ENCODE assay signal across 19 cellular contexts in the genomic region with DNA sequence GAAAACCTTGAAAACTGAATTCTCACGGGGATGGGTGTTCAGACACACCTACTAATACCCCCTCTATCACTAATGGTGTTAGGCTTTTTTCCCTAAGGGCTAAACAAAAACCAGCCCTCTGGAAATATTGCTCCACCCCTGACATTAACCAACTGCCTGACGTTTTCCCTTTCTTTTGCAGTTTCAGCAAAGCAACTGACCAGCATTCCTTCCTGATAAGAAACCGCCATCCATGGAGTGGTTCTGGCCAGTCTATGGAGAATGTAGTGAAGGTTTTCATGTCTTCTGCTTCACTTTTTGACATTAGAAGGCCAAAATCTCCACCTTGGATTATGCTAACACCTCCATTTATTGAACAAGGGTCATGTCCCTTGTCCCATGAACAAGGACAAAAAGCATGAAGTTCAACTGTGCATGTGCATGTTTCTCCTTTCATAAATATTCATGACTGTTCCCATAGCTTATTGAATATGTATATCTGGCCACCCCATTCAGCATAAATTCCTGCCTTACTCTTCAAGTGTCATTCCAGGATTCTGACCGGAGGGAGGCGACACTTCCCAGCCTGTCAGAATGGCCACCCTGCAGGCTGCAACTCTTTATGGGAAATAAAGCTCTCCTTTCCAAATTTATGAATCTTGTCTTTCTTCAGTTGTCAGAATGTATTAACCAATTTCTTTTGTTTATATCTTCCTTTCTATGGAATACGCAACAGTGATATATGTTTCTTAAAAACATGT.
DNase-seq lines count a peak whose midpoint lies in the region; ATAC-seq, FAIRE-seq and TF ChIP-seq lines count a peak whose summit lies in the region.
"Had no signal": no experiment of that assay in that cellular context is flagged by ENCODE, and none has a peak within 500 bp of the region (broad histone marks: within the 10 kb centered on the region; RNA-seq: fewer than 3 reads in every experiment).

No MANE protein-coding gene starts in this region.

- no peak overlapping the region for H3K56ac ChIP-seq in H1 (replicated peaks; ENCODE audit: insufficient read length, low read depth, low read length)

- no peak overlapping the region for H3K4me3 ChIP-seq in HCT116 (replicated peaks in 1 of 2; ENCODE audit: low read depth in 1 of 2, low read length in 2 of 2)
- H3K4me3 ChIP-seq in PC-3 (ENCODE audit: low read length), result no peak overlapping the region
- no peak overlapping the region for H3K4me3 ChIP-seq in H1 (ENCODE audit: extremely low read depth in 1 of 4, insufficient read depth in 2 of 4, low read depth in 3 of 4, low read length in 4 of 4)
- H3K4me3 ChIP-seq: SK-N-MC had no signal

- H2BK5ac ChIP-seq in H1 (ENCODE audit: low read depth, low read length), result no peak overlapping the region

- CTCF ChIA-PET in HCT116 (lab: Charles Lee) (no interaction called here), PC-3 (lab: Charles Lee) (no interaction called here), H1 (lab: Charles Lee; ENCODE audit: partially characterized antibody) (interaction anchor here (0.7 to 1.7 kb wide), 6 partner anchors 10 to 222 kb away, joined by 3 to 4 read pairs (median 3); no protein-coding TSS in a partner anchor)

- intact Hi-C loops in HCT116 (cut with micrococcal nuclease) (no loop called here), PC-3 (cut with micrococcal nuclease) (loop anchor here (10.0 kb wide), 1 partner anchor 221 kb away; no protein-coding TSS in a partner anchor)
- intact Hi-C loops in activated T-helper 1 cell treated with anti-CD3 and anti-CD28 coated beads, Interleukin-12 subunit alpha, Interleukin-12 subunit beta, Interleukin-2, Interleukin-4 antibody, amounts not matched to agents 30 ng/mL and 10 ng/mL and 1 ng/mL, durations not matched to agents 14 hours and 24 hours and 36 hours (cut with micrococcal nuclease), result no loop called here

- TF ChIP-seq EP300 in H1 (IDR thresholded peaks at IDR 0.05; ENCODE audit: borderline replicate concordance in 1 of 2, low read depth in 2 of 2, low read length in 2 of 2), result no peak

- H2AK5ac ChIP-seq in H1 (ENCODE audit: low read depth, low read length), result no peak overlapping the region

- no peaks in the 10 kb centered on the region for H3K9me3 Mint-ChIP-seq in activated T-cell treated with anti-CD3 and anti-CD28 coated beads, Interleukin-2, amount 50 U/mL, for 24 hours
- H3K9me3 Mint-ChIP-seq in activated T-helper 1 cell treated with anti-CD3 and anti-CD28 coated beads, Interleukin-12 subunit alpha, Interleukin-12 subunit beta, Interleukin-2, Interleukin-4 antibody, amounts not matched to agents 30 ng/mL and 10 ng/mL and 1 ng/mL, durations not matched to agents 14 hours and 24 hours and 36 hours, result no peaks in the 10 kb centered on the region
- H3K9me3 Mint-ChIP-seq: HFFc6 had no signal

- ATAC-seq in HCT116, result no peak
- ATAC-seq in PC-3, result no peak
- ATAC-seq: Panc1 had no signal

- no peak overlapping the region for H2BK20ac ChIP-seq in H1 (ENCODE audit: low read length)

- BruUV-seq in HCT116 (replicated peaks; lab: Mats Ljungman, UMichigan) (no TSS peak), PC-3 (replicated peaks; lab: Mats Ljungman, UMichigan) (no TSS peak)

- H3K23me2 ChIP-seq in H1 (ENCODE audit: low read depth, low read length), result no peaks in the 10 kb centered on the region

- H3K4ac ChIP-seq in H1 (replicated peaks; ENCODE audit: insufficient read length, low read depth, low read length), result no peak overlapping the region

- no peak overlapping the region for H3K27ac Mint-ChIP-seq in activated T-cell treated with anti-CD3 and anti-CD28 coated beads, Interleukin-2, amount 50 U/mL, for 24 hours
- no peak overlapping the region for H3K27ac Mint-ChIP-seq in activated T-helper 1 cell treated with anti-CD3 and anti-CD28 coated beads, Interleukin-12 subunit alpha, Interleukin-12 subunit beta, Interleukin-2, Interleukin-4 antibody, amounts not matched to agents 30 ng/mL and 10 ng/mL and 1 ng/mL, durations not matched to agents 14 hours and 24 hours and 36 hours
- H3K27ac Mint-ChIP-seq: HFFc6 had no signal

- H3K27me3 Mint-ChIP-seq in activated T-cell treated with anti-CD3 and anti-CD28 coated beads, Interleukin-2, amount 50 U/mL, for 24 hours, result no peaks in the 10 kb centered on the region
- H3K27me3 Mint-ChIP-seq in activated T-helper 1 cell treated with anti-CD3 and anti-CD28 coated beads, Interleukin-12 subunit alpha, Interleukin-12 subunit beta, Interleukin-2, Interleukin-4 antibody, amounts not matched to agents 30 ng/mL and 10 ng/mL and 1 ng/mL, durations not matched to agents 14 hours and 24 hours and 36 hours (ENCODE audit: insufficient read depth), result peaks cover 5% of the 10 kb centered on the region

- WGBS in H1 (ENCODE audit: extremely low coverage in 1 of 2, insufficient coverage in 1 of 2, insufficient read length in 1 of 2, insufficient replicate concordance in 2 of 2, low coverage in 1 of 2, low lambda C conversion rate in 2 of 2, missing lambda C conversion rate in 1 of 2), 2 experiments, result 91% methylated on average over 6 of the region's 6 CpGs; no CpG with 5 or more reads in 1 of the 2 experiments

- H4K5ac ChIP-seq in H1 (ENCODE audit: insufficient read length, low read depth, low read length), result no peak overlapping the region

- H2BK12ac ChIP-seq in H1 (ENCODE audit: low read depth, low read length), result no peak overlapping the region

- no peaks in the 10 kb centered on the region for H3K9me2 ChIP-seq in HCT116 (ENCODE audit: insufficient read depth)
- H3K9me2 ChIP-seq in PC-3 (replicated peaks; ENCODE audit: low read length), result no peaks in the 10 kb centered on the region

- H3F3A ChIP-seq in PC-3 (ENCODE audit: low read length, unreplicated experiment), result no peaks in the 10 kb centered on the region

- no peaks in the 10 kb centered on the region for H3K27me3 ChIP-seq in HCT116 (ENCODE audit: insufficient read depth, low read length)
- H3K27me3 ChIP-seq in PC-3 (ENCODE audit: low read length), result peaks cover 25% of the 10 kb centered on the region; the same call in 1 of the 2 replicates
- no peaks in the 10 kb centered on the region for H3K27me3 ChIP-seq in H1 (replicated peaks in 1 of 4; ENCODE audit: control insufficient read depth in 3 of 4, extremely low read depth in 1 of 4, insufficient read depth in 3 of 4, low read length in 3 of 4)

- no peak overlapping the region for H2AFZ ChIP-seq in HCT116 (ENCODE audit: low read depth, low read length, poor library complexity, severe bottlenecking)
- no peak overlapping the region for H2AFZ ChIP-seq in PC-3 (ENCODE audit: low read length)
- no peak overlapping the region for H2AFZ ChIP-seq in H1 (ENCODE audit: low read length)

- TF ChIP-seq CTCF in HCT116 (IDR thresholded peaks at IDR 0.05 in 2 of 3, conservative IDR thresholded peaks at IDR 0.05 in 1 of 3; ENCODE audit: borderline replicate concordance in 1 of 3, insufficient read depth in 1 of 3, low read depth in 2 of 3, low read length in 2 of 3), result no peak
- peak; percentile 47; the same call in 1 of the 2 replicates for TF ChIP-seq CTCF in PC-3 (conservative IDR thresholded peaks at IDR 0.05; ENCODE audit: low read depth, low read length)
- peak in 2 of 3 experiments; percentile 17 to 18; a peak in 2 of 4 replicates for TF ChIP-seq CTCF in H1 (IDR thresholded peaks at IDR 0.05; ENCODE audit: control extremely low read depth in 1 of 3, insufficient read depth in 1 of 3, low read depth in 1 of 3, low read length in 3 of 3)

- H2BK120ac ChIP-seq in H1 (replicated peaks; ENCODE audit: low read depth, low read length), result no peak overlapping the region

- POLR2A ChIA-PET in HCT116 (lab: Charles Lee) (no interaction called here), PC-3 (lab: Charles Lee; ENCODE audit: unreplicated experiment) (no interaction called here), H1 (lab: Charles Lee; ENCODE audit: partially characterized antibody) (no interaction called here)

- RAD21 ChIA-PET in HCT116 (lab: Charles Lee; ENCODE audit: low non-redundant PET in 1 of 2, low total read pairs in 2 of 2, uncharacterized antibody in 2 of 2, unreplicated experiment in 2 of 2), result no interaction called here

- H3K4me1 ChIP-seq in HCT116 (ENCODE audit: control insufficient read depth in 1 of 2, insufficient read depth in 2 of 2, low read length in 2 of 2) (no peaks in the 10 kb centered on the region), PC-3 (ENCODE audit: insufficient read depth, low read length) (no peaks in the 10 kb centered on the region), H1 (replicated peaks in 1 of 4; ENCODE audit: control insufficient read depth in 3 of 4, insufficient read depth in 4 of 4, low read length in 3 of 4) (no peaks in the 10 kb centered on the region)

- no peaks in the 10 kb centered on the region for H4K20me1 ChIP-seq in HCT116 (ENCODE audit: insufficient read depth)
- no peaks in the 10 kb centered on the region for H4K20me1 ChIP-seq in PC-3 (ENCODE audit: low read length)
- no peaks in the 10 kb centered on the region for H4K20me1 ChIP-seq in H1 (replicated peaks in 1 of 2; ENCODE audit: control insufficient read depth in 1 of 2, insufficient read depth in 2 of 2, low read length in 2 of 2)

- no peak overlapping the region for H3K23ac ChIP-seq in H1 (ENCODE audit: insufficient read length)

- H3K9ac ChIP-seq in HCT116 (ENCODE audit: low read length), result no peak overlapping the region
- no peak overlapping the region for H3K9ac ChIP-seq in PC-3 (ENCODE audit: low read length)
- H3K9ac ChIP-seq in H1 (replicated peaks in 1 of 4; ENCODE audit: extremely low read depth in 1 of 4, low read depth in 3 of 4, low read length in 3 of 4), result no peak overlapping the region

- no peak overlapping the region for H4K91ac ChIP-seq in H1 (replicated peaks; ENCODE audit: insufficient read length, low read length)

- H3K79me2 ChIP-seq in HCT116 (ENCODE audit: insufficient read depth, low read length), result no peaks in the 10 kb centered on the region
- no peaks in the 10 kb centered on the region for H3K79me2 ChIP-seq in PC-3 (ENCODE audit: low read length)
- no peaks in the 10 kb centered on the region for H3K79me2 ChIP-seq in H1 (ENCODE audit: control insufficient read depth in 1 of 2, insufficient read depth in 2 of 2, low read length in 2 of 2)

- no peaks in the 10 kb centered on the region for H3K9me3 ChIP-seq in HCT116 (ENCODE audit: control insufficient read depth in 1 of 2, insufficient read depth in 1 of 2, low read depth in 1 of 2, low read length in 2 of 2)
- H3K9me3 ChIP-seq in PC-3 (ENCODE audit: low read length), result no peaks in the 10 kb centered on the region
- no peaks in the 10 kb centered on the region for H3K9me3 ChIP-seq in H1 (ENCODE audit: insufficient read depth in 2 of 2, low read depth in 1 of 2, low read length in 1 of 2)

- no peak overlapping the region for H4K8ac ChIP-seq in H1 (ENCODE audit: extremely low read depth, insufficient read depth, low read length)

- no peak overlapping the region for H3K4me3 Mint-ChIP-seq in activated T-cell treated with anti-CD3 and anti-CD28 coated beads, Interleukin-2, amount 50 U/mL, for 24 hours
- H3K4me3 Mint-ChIP-seq in activated T-helper 1 cell treated with anti-CD3 and anti-CD28 coated beads, Interleukin-12 subunit alpha, Interleukin-12 subunit beta, Interleukin-2, Interleukin-4 antibody, amounts not matched to agents 30 ng/mL and 10 ng/mL and 1 ng/mL, durations not matched to agents 14 hours and 24 hours and 36 hours, result no peak overlapping the region
- H3K4me3 Mint-ChIP-seq: HFFc6 had no signal

- no peaks in the 10 kb centered on the region for H3K36me3 ChIP-seq in HCT116 (ENCODE audit: control insufficient read depth in 1 of 2, insufficient read depth in 2 of 2, low read length in 2 of 2)
- no peaks in the 10 kb centered on the region for H3K36me3 ChIP-seq in PC-3 (ENCODE audit: low read depth, low read length)
- no peaks in the 10 kb centered on the region for H3K36me3 ChIP-seq in H1 (ENCODE audit: control insufficient read depth in 2 of 4, insufficient read depth in 4 of 4, low read length in 3 of 4)

- DNase-seq in HCT116 (ENCODE audit: low read depth, low spot score), result no peak
- DNase-seq in PC-3, result peak; percentile 28
- DNase-seq in H1 (ENCODE audit: low read depth in 1 of 2, low spot score in 2 of 2), result no peak
- peak; percentile 12 for DNase-seq in mucosa of gallbladder (ENCODE audit: low spot score)
- no peak for DNase-seq in GM19239 (ENCODE audit: insufficient read length, low spot score)
- DNase-seq in activated T-cell treated with anti-CD3 and anti-CD28 coated beads, Interleukin-2, amount 50 U/mL, for 24 hours, result no peak
- no peak for DNase-seq in activated T-helper 1 cell treated with anti-CD3 and anti-CD28 coated beads, Interleukin-12 subunit alpha, Interleukin-12 subunit beta, Interleukin-2, Interleukin-4 antibody, amounts not matched to agents 30 ng/mL and 10 ng/mL and 1 ng/mL, durations not matched to agents 14 hours and 24 hours and 36 hours (ENCODE audit: low spot score)
- no peak for DNase-seq in NCI-H2171 treated with DMSO at 0.1 percent for 48 hours (lab: John Stamatoyannopoulos, UW)
- DNase-seq: AML-193, COR-L47, DMS53, HFFc6, MV-4-11, NCI-H1417, NCI-H1930, NCI-H510A treated with DMSO at 0.1 percent for 48 hours, NCI-H82 had no signal

- no peak overlapping the region for H3K14ac ChIP-seq in H1 (ENCODE audit: insufficient read length)

- H3K4me2 ChIP-seq in HCT116 (ENCODE audit: low read length) (no peak overlapping the region), PC-3 (ENCODE audit: low read length) (no peak overlapping the region), H1 (ENCODE audit: insufficient read depth in 1 of 2, low read depth in 2 of 2, low read length in 2 of 2) (no peak overlapping the region)

- H3K36me3 Mint-ChIP-seq in activated T-cell treated with anti-CD3 and anti-CD28 coated beads, Interleukin-2, amount 50 U/mL, for 24 hours (ENCODE audit: low read depth), result no peaks in the 10 kb centered on the region
- H3K36me3 Mint-ChIP-seq in activated T-helper 1 cell treated with anti-CD3 and anti-CD28 coated beads, Interleukin-12 subunit alpha, Interleukin-12 subunit beta, Interleukin-2, Interleukin-4 antibody, amounts not matched to agents 30 ng/mL and 10 ng/mL and 1 ng/mL, durations not matched to agents 14 hours and 24 hours and 36 hours (ENCODE audit: low read depth), result no peaks in the 10 kb centered on the region

- H3K18ac ChIP-seq in H1 (ENCODE audit: extremely low read depth, low read length), result no peak overlapping the region

- TF ChIP-seq POLR2A in HCT116 (IDR thresholded peaks at IDR 0.05; ENCODE audit: borderline replicate concordance, extremely low read depth, insufficient read depth, insufficient read length) (no peak), H1 (IDR thresholded peaks at IDR 0.05; ENCODE audit: control extremely low read depth in 1 of 2, low read depth in 2 of 2, low read length in 2 of 2) (no peak)

- no peak overlapping the region for H2BK15ac ChIP-seq in H1 (ENCODE audit: low read length)

- FAIRE-seq in H1 (lab: Jason Lieb, UNC) (no peak), GM19239 (lab: Jason Lieb, UNC) (no peak)

- H3K4me1 Mint-ChIP-seq in activated T-cell treated with anti-CD3 and anti-CD28 coated beads, Interleukin-2, amount 50 U/mL, for 24 hours (ENCODE audit: low read depth), result no peaks in the 10 kb centered on the region
- H3K4me1 Mint-ChIP-seq in activated T-helper 1 cell treated with anti-CD3 and anti-CD28 coated beads, Interleukin-12 subunit alpha, Interleukin-12 subunit beta, Interleukin-2, Interleukin-4 antibody, amounts not matched to agents 30 ng/mL and 10 ng/mL and 1 ng/mL, durations not matched to agents 14 hours and 24 hours and 36 hours (ENCODE audit: low read depth), result no peaks in the 10 kb centered on the region

- H3K27ac ChIP-seq in HCT116 (ENCODE audit: low read depth, low read length) (no peak overlapping the region), PC-3 (ENCODE audit: low read length) (no peak overlapping the region), H1 (ENCODE audit: low read depth, low read length) (no peak overlapping the region)
- H3K27ac ChIP-seq: SK-N-MC had no signal

- TF ChIP-seq RAD21 in HCT116 (IDR thresholded peaks at IDR 0.05; ENCODE audit: low read depth), result peak; percentile 12; the same call in 1 of the 2 replicates
- TF ChIP-seq RAD21 in H1 (IDR thresholded peaks at IDR 0.05 in 1 of 2, conservative IDR thresholded peaks at IDR 0.05 in 1 of 2; ENCODE audit: low read depth in 2 of 2, low read length in 2 of 2), result peak; percentile 44 to 57

- no peaks in the 10 kb centered on the region for H3K79me1 ChIP-seq in H1 (ENCODE audit: low read depth, low read length)

Comparison
In these comparisons a context has a peak if more than half of its experiments do, and no peak if none do; other contexts are left out.
1. DNase-seq: peak in PC-3 (single experiment) and mucosa of gallbladder (single experiment); none in HCT116 (single experiment), H1 (0 of 2), GM19239 (single experiment), activated T-cell treated with anti-CD3 and anti-CD28 coated beads, Interleukin-2, amount 50 U/mL, for 24 hours (single experiment), activated T-helper 1 cell treated with anti-CD3 and anti-CD28 coated beads, Interleukin-12 subunit alpha, Interleukin-12 subunit beta, Interleukin-2, Interleukin-4 antibody, amounts not matched to agents 30 ng/mL and 10 ng/mL and 1 ng/mL, durations not matched to agents 14 hours and 24 hours and 36 hours (single experiment) and NCI-H2171 treated with DMSO at 0.1 percent for 48 hours (single experiment).
2. CTCF ChIP-seq: peak in PC-3 (single experiment) and H1 (2 of 3); none in HCT116 (0 of 3).